In the genomic region with DNA sequence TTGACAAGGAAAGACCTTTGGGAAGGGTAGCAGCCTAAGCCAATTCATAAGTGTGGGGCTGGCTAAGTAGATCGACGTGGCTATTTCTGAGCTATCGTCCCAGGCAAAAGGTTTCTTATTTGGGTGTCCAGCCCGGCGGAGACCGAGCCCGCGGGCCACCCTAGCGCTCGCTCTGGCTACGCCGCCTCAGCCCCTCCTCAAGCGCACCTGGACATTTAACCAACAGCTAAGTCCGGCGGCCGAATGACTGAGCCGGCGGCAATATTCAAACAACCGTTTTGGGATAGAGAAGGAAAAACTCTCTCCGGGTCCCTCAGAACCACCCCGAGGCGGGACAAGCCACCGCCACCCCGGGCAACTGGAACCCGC, we compare ENCODE assay signal across 8 cellular contexts. TPM values are rescaled to one million over a fixed set of nuclear protein-coding genes. Genes with fewer than 3 reads are reported as not detected.
DNase-seq lines count a peak whose midpoint lies in the region; ATAC-seq, FAIRE-seq and TF ChIP-seq lines count a peak whose summit lies in the region.

No MANE protein-coding gene starts in this region.

- FAIRE-seq in bronchial epithelial cell (lab: Jason Lieb, UNC), result peak; percentile 47

- no peaks in the 10 kb centered on the region for H3K27me3 ChIP-seq in bronchial epithelial cell (ENCODE audit: control insufficient read depth, insufficient read depth, low read length)

- H3K4me3 ChIP-seq in bronchial epithelial cell (ENCODE audit: low read depth, low read length), result peak overlapping the region; percentile 89

- intact Hi-C loops in left colon (cut with DNase I, micrococcal nuclease), result no loop called here

- no peak for TF ChIP-seq CTCF in bronchial epithelial cell (IDR thresholded peaks at IDR 0.05; ENCODE audit: insufficient read depth, low read length, severe bottlenecking)

- DNase-seq in NCI-H2029 (lab: John Stamatoyannopoulos, UW) (peak; percentile 12), NCI-H2029 treated with DMSO at 0.1 percent for 48 hours (lab: John Stamatoyannopoulos, UW) (no peak), NCI-H146 treated with DMSO at 0.1 percent for 48 hours (lab: John Stamatoyannopoulos, UW; ENCODE audit: unreplicated experiment) (peak; percentile 25), bronchial epithelial cell (ENCODE audit: low read depth) (peak; percentile 32), left colon (peak; percentile 38 to 67), NCI-H1048 (lab: John Stamatoyannopoulos, UW) (no peak)
- DNase-seq in stimulated activated naive CD8-positive, alpha-beta T cell treated with anti-CD3 and anti-CD28 coated beads, Interleukin-15, Interleukin-2, amounts not matched to agents 100 U/mL and 50 U/mL, for 24 hours, result no peak

- H3K36me3 ChIP-seq in bronchial epithelial cell (ENCODE audit: control insufficient read depth, insufficient read depth, low read length), result no peaks in the 10 kb centered on the region

- peak; percentile 22 for ATAC-seq in HG02588 (IDR thresholded peaks at IDR 0.05; ENCODE audit: unreplicated experiment)
- ATAC-seq in left colon, result peak; percentile 74
- peak; percentile 9 for ATAC-seq in stimulated activated naive CD8-positive, alpha-beta T cell treated with anti-CD3 and anti-CD28 coated beads, Interleukin-15, Interleukin-2, amounts not matched to agents 100 U/mL and 50 U/mL, for 24 hours

RNA-seq across cellular contexts. Expression of gene RNF141, which starts 0.5 kb away (rescaled TPM):
- 71.9 and 103 TPM in 2 replicates for total RNA-seq in bronchial epithelial cell
- total RNA-seq in left colon, result 10 to 100 TPM; 36.5 to 40.4 TPM

RNA-seq across cellular contexts. Expression of gene LYVE1, which starts 27.9 kb away (rescaled TPM):
- not detected in 2 replicates for total RNA-seq in bronchial epithelial cell
- 10 to 100 TPM; 31.3 to 39.4 TPM for total RNA-seq in left colon

Comparison
In these comparisons a context has a peak if more than half of its experiments do, and no peak if none do; other contexts are left out.
1. DNase-seq: peak in NCI-H2029 (single experiment), NCI-H146 treated with DMSO at 0.1 percent for 48 hours (single experiment), bronchial epithelial cell (single experiment) and left colon (2 of 2); none in NCI-H2029 treated with DMSO at 0.1 percent for 48 hours (single experiment), stimulated activated naive CD8-positive, alpha-beta T cell treated with anti-CD3 and anti-CD28 coated beads, Interleukin-15, Interleukin-2, amounts not matched to agents 100 U/mL and 50 U/mL, for 24 hours (single experiment) and NCI-H1048 (single experiment).
2. ATAC-seq: peak in every context shown above with its lines; median percentile 74 in left colon; 22 in HG02588; 9 in stimulated activated naive CD8-positive, alpha-beta T cell treated with anti-CD3 and anti-CD28 coated beads, Interleukin-15, Interleukin-2, amounts not matched to agents 100 U/mL and 50 U/mL, for 24 hours.
3. RNA of gene LYVE1, which starts 27.9 kb away (total RNA-seq): 31.3 to 39.4 TPM in left colon; not detected in bronchial epithelial cell; every median in the first group is over 10 times any median in the second.